ENCODE assay signal across 2 cellular contexts in genomic region chr1:111745670-111746613, GRCh38.
TF ChIP-seq lines count a peak whose summit lies in the region.

No MANE protein-coding gene starts in this region.

TF ChIP-seq in IMR-90, 13 proteins besides CTCF, POLR2A, EP300 and RAD21:
- peak; percentile 24; the same call in 1 of the 2 replicates for TF ChIP-seq CEBPB (IDR thresholded peaks at IDR 0.05; ENCODE audit: low read depth, low read length)
- no peak for TF ChIP-seq FOS (IDR thresholded peaks at IDR 0.05; ENCODE audit: low read depth, low read length)
- TF ChIP-seq ELK1 (IDR thresholded peaks at IDR 0.05; ENCODE audit: borderline replicate concordance, low read depth, low read length) = no peak
- no peak for TF ChIP-seq SMC3 (IDR thresholded peaks at IDR 0.05; ENCODE audit: low read depth, low read length)
- TF ChIP-seq USF2 (IDR thresholded peaks at IDR 0.05; ENCODE audit: low read depth, low read length) = no peak
- TF ChIP-seq CHD1 (IDR thresholded peaks at IDR 0.05; ENCODE audit: low read depth, low read length) = no peak
- TF ChIP-seq RCOR1 (IDR thresholded peaks at IDR 0.05; ENCODE audit: insufficient replicate concordance, low read length) = no peak
- no peak for TF ChIP-seq MAZ (IDR thresholded peaks at IDR 0.05; ENCODE audit: borderline replicate concordance, low read depth, low read length)
TF ChIP-seq in IMR-90: peak in this region for 1.

TF ChIP-seq in K562, 482 proteins besides CTCF, POLR2A, EP300 and RAD21:
- TF ChIP-seq E2F8 (IDR thresholded peaks at IDR 0.05; ENCODE audit: low read depth, partially characterized antibody) = no peak
- no peak for TF ChIP-seq ZNF239 (CRISPR knock-in tag; IDR thresholded peaks at IDR 0.05)
- TF ChIP-seq PCBP2 (IDR thresholded peaks at IDR 0.05; ENCODE audit: low read depth, low read length, poor library complexity, severe bottlenecking) = no peak
- no peak for TF ChIP-seq MCM5 (IDR thresholded peaks at IDR 0.05; ENCODE audit: low read depth)
- TF ChIP-seq NFIC (IDR thresholded peaks at IDR 0.05) = peak; percentile 95
- TF ChIP-seq FIP1L1 (IDR thresholded peaks at IDR 0.05; ENCODE audit: low read depth, low read length, poor library complexity, severe bottlenecking) = no peak
- peak; percentile 90 for TF ChIP-seq NFIX (CRISPR knock-in tag; IDR thresholded peaks at IDR 0.05; ENCODE audit: low read depth)
- TF ChIP-seq NFXL1 (CRISPR knock-in tag; IDR thresholded peaks at IDR 0.05) = no peak
- TF ChIP-seq HOXB6 (CRISPR knock-in tag; IDR thresholded peaks at IDR 0.05; ENCODE audit: borderline replicate concordance) = no peak
- TF ChIP-seq SAFB (IDR thresholded peaks at IDR 0.05; ENCODE audit: borderline replicate concordance, low read depth, low read length) = no peak
- no peak for TF ChIP-seq CLOCK (CRISPR knock-in tag; IDR thresholded peaks at IDR 0.05; ENCODE audit: borderline replicate concordance)
- no peak for TF ChIP-seq ZNF449 (CRISPR knock-in tag; IDR thresholded peaks at IDR 0.05)
- no peak for TF ChIP-seq CBFB (CRISPR knock-in tag; IDR thresholded peaks at IDR 0.05)
- no peak for TF ChIP-seq KDM5B (IDR thresholded peaks at IDR 0.05; ENCODE audit: insufficient replicate concordance, low read depth, low read length)
